In the genomic region with DNA sequence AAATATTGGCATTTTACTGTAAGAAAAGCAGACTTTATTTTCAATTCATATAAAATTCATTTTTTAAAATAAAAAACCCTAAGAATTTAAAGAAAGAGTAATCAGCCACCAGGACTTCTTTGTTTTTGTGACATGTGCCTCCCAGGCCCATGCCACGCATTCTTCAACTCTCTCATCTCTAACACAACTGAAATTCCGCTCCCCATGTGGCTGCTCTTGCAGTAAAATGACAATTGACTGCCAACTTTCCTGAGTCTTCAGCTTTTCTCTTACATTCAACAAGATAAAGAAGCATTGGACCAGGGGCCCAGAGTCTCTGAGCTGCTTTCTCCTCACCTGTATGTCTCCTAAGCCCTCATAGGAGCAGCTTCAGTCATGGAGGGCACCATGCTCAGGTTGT, we compare ENCODE assay signal across 31 cellular contexts.
"Had no signal": no experiment of that assay in that cellular context is flagged by ENCODE, and none has a peak within 500 bp of the region (broad histone marks: within the 10 kb centered on the region; RNA-seq: fewer than 3 reads in every experiment).

No MANE protein-coding gene starts in this region.

- H3K4me1 Mint-ChIP-seq: activated CD4-positive, alpha-beta T cell treated with anti-CD3 and anti-CD28 coated beads, Interleukin-2, amount 10 ng/mL, durations not matched to agents 24 days and 14 days; activated naive CD8-positive, alpha-beta T cell treated with anti-CD3 and anti-CD28 coated beads for 36 hours; activated T-helper 17 cell treated with anti-CD3 and anti-CD28 coated beads, Interleukin-2, amount 50 U/mL, for 72 hours had no signal

- ATAC-seq: activated CD8-positive, alpha-beta T cell treated with anti-CD3 and anti-CD28 coated beads for 36 hours; activated T-cell treated with anti-CD3 and anti-CD28 coated beads, Interleukin-2, amount 50 U/mL, for 72 hours; activated T-helper 17 cell treated with anti-CD3 and anti-CD28 coated beads, Interleukin-2, amount 50 U/mL, for 72 hours; body of pancreas had no signal

- H2AFZ ChIP-seq: PC-9 had no signal

- H3K4me2 ChIP-seq: PC-9 had no signal

- DNase-seq: activated CD4-positive, alpha-beta T cell treated with anti-CD3 and anti-CD28 coated beads, Interleukin-2, amount 10 ng/mL, durations not matched to agents 24 days and 14 days; activated CD4-positive, alpha-beta T cell treated with anti-CD3 and anti-CD28 coated beads, Interleukin-2, amount 50 U/mL, for 4 hours; activated CD8-positive, alpha-beta T cell treated with anti-CD3 and anti-CD28 coated beads for 36 hours; activated effector memory CD4-positive, alpha-beta T cell treated with anti-CD3 and anti-CD28 coated beads, Interleukin-2, amount 50 U/mL, for 16 hours; activated naive CD4-positive, alpha-beta T cell; activated naive CD4-positive, alpha-beta T cell treated with anti-CD3 and anti-CD28 coated beads, Interleukin-2, amount 50 U/mL, for 16 hours; activated naive CD8-positive, alpha-beta T cell treated with anti-CD3 and anti-CD28 coated beads for 36 hours; activated T-cell treated with anti-CD3 and anti-CD28 coated beads, Interleukin-2, amount 50 U/mL, for 1 hour; activated T-cell treated with anti-CD3 and anti-CD28 coated beads, Interleukin-2, amount 50 U/mL, for 72 hours; amygdala; body of pancreas; MM.1S; NCI-H1092; NCI-H1436 treated with DMSO at 0.1 percent for 48 hours; NCI-H1694 treated with DMSO at 0.1 percent for 48 hours; NCI-H2029; NCI-H2107; NCI-H2171; NCI-H510A; NCI-H526; NCI-H748 treated with DMSO at 0.1 percent for 48 hours; NK-92 treated with Interleukin-12 subunit alpha and Interleukin-12 subunit beta, amount 100 ng/mL, for 24 hours; PC-9; Right ventricle myocardium superior; SW 1271; T-helper 1 cell; T-helper 2 cell; T-helper 9 cell had no signal

- H3K27me3 ChIP-seq: body of pancreas, breast epithelium had no signal

- H3K4me3 Mint-ChIP-seq: activated CD4-positive, alpha-beta T cell treated with anti-CD3 and anti-CD28 coated beads, Interleukin-2, amount 10 ng/mL, durations not matched to agents 24 days and 14 days; activated CD8-positive, alpha-beta T cell treated with anti-CD3 and anti-CD28 coated beads for 36 hours; activated naive CD8-positive, alpha-beta T cell treated with anti-CD3 and anti-CD28 coated beads for 36 hours; activated T-cell treated with anti-CD3 and anti-CD28 coated beads, Interleukin-2, amount 50 U/mL, for 72 hours; activated T-helper 17 cell treated with anti-CD3 and anti-CD28 coated beads, Interleukin-2, amount 50 U/mL, for 72 hours had no signal

- H3K27me3 Mint-ChIP-seq: activated CD4-positive, alpha-beta T cell treated with anti-CD3 and anti-CD28 coated beads, Interleukin-2, amount 10 ng/mL, durations not matched to agents 24 days and 14 days; activated CD8-positive, alpha-beta T cell treated with anti-CD3 and anti-CD28 coated beads for 36 hours; activated naive CD8-positive, alpha-beta T cell treated with anti-CD3 and anti-CD28 coated beads for 36 hours had no signal

- H3K36me3 ChIP-seq: breast epithelium had no signal

- H3K9me3 ChIP-seq: body of pancreas, breast epithelium had no signal

- H3K9me3 Mint-ChIP-seq: activated CD4-positive, alpha-beta T cell treated with anti-CD3 and anti-CD28 coated beads, Interleukin-2, amount 10 ng/mL, durations not matched to agents 24 days and 14 days; activated CD8-positive, alpha-beta T cell treated with anti-CD3 and anti-CD28 coated beads for 36 hours; activated naive CD8-positive, alpha-beta T cell treated with anti-CD3 and anti-CD28 coated beads for 36 hours; activated T-cell treated with anti-CD3 and anti-CD28 coated beads, Interleukin-2, amount 50 U/mL, for 72 hours; activated T-helper 17 cell treated with anti-CD3 and anti-CD28 coated beads, Interleukin-2, amount 50 U/mL, for 72 hours had no signal

- H3K36me3 Mint-ChIP-seq: activated naive CD8-positive, alpha-beta T cell treated with anti-CD3 and anti-CD28 coated beads for 36 hours had no signal

- H3K27ac Mint-ChIP-seq: activated CD4-positive, alpha-beta T cell treated with anti-CD3 and anti-CD28 coated beads, Interleukin-2, amount 10 ng/mL, durations not matched to agents 24 days and 14 days; activated CD8-positive, alpha-beta T cell treated with anti-CD3 and anti-CD28 coated beads for 36 hours; activated naive CD8-positive, alpha-beta T cell treated with anti-CD3 and anti-CD28 coated beads for 36 hours; activated T-cell treated with anti-CD3 and anti-CD28 coated beads, Interleukin-2, amount 50 U/mL, for 72 hours; activated T-helper 17 cell treated with anti-CD3 and anti-CD28 coated beads, Interleukin-2, amount 50 U/mL, for 72 hours had no signal

- H3K27ac ChIP-seq: body of pancreas, breast epithelium, PC-9, VCaP had no signal

- H3K4me3 ChIP-seq: body of pancreas, breast epithelium, PC-9 had no signal

- H3K4me1 ChIP-seq: body of pancreas, breast epithelium had no signal
